Comparison of ENCODE assay signal across 23 cellular contexts in genomic region chr9:106143781-106144180, GRCh38.
DNase-seq lines count a peak whose midpoint lies in the region; ATAC-seq and TF ChIP-seq lines count a peak whose summit lies in the region.
"Had no signal": no experiment of that assay in that cellular context is flagged by ENCODE, and none has a peak within 500 bp of the region (broad histone marks: within the 10 kb centered on the region; RNA-seq: fewer than 3 reads in every experiment).

No MANE protein-coding gene starts in this region.

- H4K91ac ChIP-seq in H9 (ENCODE audit: insufficient read length, low read depth, low read length) = no peak overlapping the region

- no peak overlapping the region for H2BK120ac ChIP-seq in H9 (ENCODE audit: low read depth, low read length, poor library complexity, severe bottlenecking)

- H2BK20ac ChIP-seq in H9 (ENCODE audit: low read depth, low read length, poor library complexity, severe bottlenecking) = no peak overlapping the region

- H2AFZ ChIP-seq in H9 (ENCODE audit: low read length) = no peak overlapping the region

- no peaks in the 10 kb centered on the region for H3K79me2 ChIP-seq in H9 (ENCODE audit: insufficient read depth, low read length)

- no peak overlapping the region for H4K5ac ChIP-seq in H9 (ENCODE audit: insufficient read length, low read depth, low read length)

- WGBS in H9 (ENCODE audit: extremely low coverage, insufficient read length, low lambda C conversion rate) = no CpG with 5 or more reads among the region's 2 CpGs

- no peak overlapping the region for H2BK12ac ChIP-seq in H9 (ENCODE audit: insufficient read length, low read depth, low read length)

- no peaks in the 10 kb centered on the region for H3K9me3 ChIP-seq in H9 (ENCODE audit: control insufficient read depth, low read depth, low read length)
- H3K9me3 ChIP-seq in upper lobe of right lung = no peaks in the 10 kb centered on the region
- H3K9me3 ChIP-seq: A549, BE2C, Caco-2 had no signal

- H3K27ac Mint-ChIP-seq in H9 = no peak overlapping the region
- H3K27ac Mint-ChIP-seq in endothelial cell (ENCODE audit: unreplicated experiment) = no peak overlapping the region
- H3K27ac Mint-ChIP-seq in type B pancreatic cell = no peak overlapping the region
- H3K27ac Mint-ChIP-seq: CD4-positive, alpha-beta memory T cell had no signal

- H3K23ac ChIP-seq in H9 (ENCODE audit: insufficient read length, low read depth, low read length) = no peak overlapping the region

- H3K4me2 ChIP-seq in H9 (ENCODE audit: insufficient read depth, insufficient read length, low read length) = no peak overlapping the region
- H3K4me2 ChIP-seq: A549; BLaER1 treated with 17β-estradiol and CSF1 and Interleukin-3, amounts not matched to agents 10 nM and 100 nM had no signal

- no peak overlapping the region for H3T11ph ChIP-seq in H9 (ENCODE audit: low read length)

- H3K18ac ChIP-seq in H9 (ENCODE audit: insufficient read length, low read depth, low read length) = no peak overlapping the region

- no peaks in the 10 kb centered on the region for H3K23me2 ChIP-seq in H9 (ENCODE audit: insufficient read length, low read depth, low read length, poor library complexity, severe bottlenecking)

- ATAC-seq in HG03342 (IDR thresholded peaks at IDR 0.05; ENCODE audit: unreplicated experiment) (no peak), HG02588 (IDR thresholded peaks at IDR 0.05; ENCODE audit: unreplicated experiment) (no peak), upper lobe of right lung (no peak)
- ATAC-seq: A549, GM12878, HCT116 had no signal

- no peak overlapping the region for H3K4me3 Mint-ChIP-seq in H9
- no peak overlapping the region for H3K4me3 Mint-ChIP-seq in endothelial cell (ENCODE audit: unreplicated experiment)
- H3K4me3 Mint-ChIP-seq in type B pancreatic cell = no peak overlapping the region
- H3K4me3 Mint-ChIP-seq: CD4-positive, alpha-beta memory T cell had no signal

- no peaks in the 10 kb centered on the region for H3K4me1 Mint-ChIP-seq in H9
- no peaks in the 10 kb centered on the region for H3K4me1 Mint-ChIP-seq in endothelial cell (ENCODE audit: unreplicated experiment)
- H3K4me1 Mint-ChIP-seq in type B pancreatic cell (ENCODE audit: unreplicated experiment) = no peaks in the 10 kb centered on the region
- H3K4me1 Mint-ChIP-seq: CD4-positive, alpha-beta memory T cell had no signal

- no peak overlapping the region for H3K4me3 ChIP-seq in upper lobe of right lung
- H3K4me3 ChIP-seq: A549; BLaER1 treated with 17β-estradiol and CSF1 and Interleukin-3, amounts not matched to agents 10 nM and 100 nM; GM12878 had no signal

- no peak overlapping the region for H3K14ac ChIP-seq in H9 (ENCODE audit: insufficient read depth, low read length)

- intact Hi-C loops in upper lobe of right lung (cut with DNase I) = no loop called here

- H3K4ac ChIP-seq in H9 (ENCODE audit: low read depth, low read length) = no peak overlapping the region

- H2AK5ac ChIP-seq in H9 (ENCODE audit: insufficient read length, low read length) = no peak overlapping the region

- H3K27ac ChIP-seq in H9 (ENCODE audit: insufficient read length, low read depth, low read length) = no peak overlapping the region
- no peak overlapping the region for H3K27ac ChIP-seq in upper lobe of right lung
- H3K27ac ChIP-seq: A549; BLaER1 treated with 17β-estradiol and CSF1 and Interleukin-3, amounts not matched to agents 10 nM and 100 nM had no signal

- H3K27me3 ChIP-seq in H9 (ENCODE audit: insufficient read depth, low read length) = no peaks in the 10 kb centered on the region
- H3K27me3 ChIP-seq in upper lobe of right lung = no peaks in the 10 kb centered on the region
- H3K27me3 ChIP-seq: BE2C; BLaER1 treated with 17β-estradiol and CSF1 and Interleukin-3, amounts not matched to agents 10 nM and 100 nM had no signal

- H3K27me3 Mint-ChIP-seq in H9 (ENCODE audit: low read depth) (no peaks in the 10 kb centered on the region), endothelial cell (ENCODE audit: unreplicated experiment) (no peaks in the 10 kb centered on the region), type B pancreatic cell (no peaks in the 10 kb centered on the region)
- H3K27me3 Mint-ChIP-seq: CD4-positive, alpha-beta memory T cell had no signal

- no peaks in the 10 kb centered on the region for H4K20me1 ChIP-seq in H9 (ENCODE audit: control insufficient read depth, insufficient read depth, insufficient read length)
- H4K20me1 ChIP-seq: BLaER1 treated with 17β-estradiol and CSF1 and Interleukin-3, amounts not matched to agents 10 nM and 100 nM had no signal

- no peaks in the 10 kb centered on the region for H3K9me3 Mint-ChIP-seq in H9
- no peaks in the 10 kb centered on the region for H3K9me3 Mint-ChIP-seq in endothelial cell (ENCODE audit: unreplicated experiment)
- H3K9me3 Mint-ChIP-seq in type B pancreatic cell = no peaks in the 10 kb centered on the region

- no peak overlapping the region for H3K56ac ChIP-seq in H9 (ENCODE audit: insufficient read length, low read depth, low read length)

- no peak overlapping the region for H3K9ac ChIP-seq in H9 (ENCODE audit: extremely low read depth, insufficient read length, low read length)
- H3K9ac ChIP-seq: BLaER1 treated with 17β-estradiol and CSF1 and Interleukin-3, amounts not matched to agents 10 nM and 100 nM had no signal

- DNase-seq in H9 (no peak), endothelial cell (ENCODE audit: low spot score) (no peak), iPS DF 19.7 (ENCODE audit: low read depth, low spot score) (peak; percentile 3), type B pancreatic cell (ENCODE audit: extremely low spot score, unreplicated experiment) (no peak), upper lobe of right lung (no peak)
- DNase-seq: 8988T; ACHN; AML-193; BE2C; Caco-2; CD4-positive, alpha-beta memory T cell; DMS 273 treated with DMSO at 0.1 percent for 48 hours; DMS79; EL; GDM1; GOT3; H7 had no signal

- TF ChIP-seq CTCF in H9 (conservative IDR thresholded peaks at IDR 0.05) = peak; percentile 41; the same call in 2 of the 3 replicates
- TF ChIP-seq CTCF in endothelial cell (IDR thresholded peaks at IDR 0.05; ENCODE audit: unreplicated experiment) = peak; percentile 31
- TF ChIP-seq CTCF in type B pancreatic cell (conservative IDR thresholded peaks at IDR 0.05) = peak; percentile 28
- TF ChIP-seq CTCF in upper lobe of right lung (IDR thresholded peaks at IDR 0.05) = no peak

- H2BK15ac ChIP-seq in H9 (ENCODE audit: low read depth, low read length) = no peak overlapping the region

- H3K36me3 ChIP-seq in upper lobe of right lung = no peaks in the 10 kb centered on the region
- H3K36me3 ChIP-seq: BE2C; BLaER1 treated with 17β-estradiol and CSF1 and Interleukin-3, amounts not matched to agents 10 nM and 100 nM had no signal

- H3K4me1 ChIP-seq in H9 (ENCODE audit: insufficient read depth, low read length) = no peaks in the 10 kb centered on the region
- no peaks in the 10 kb centered on the region for H3K4me1 ChIP-seq in upper lobe of right lung
- H3K4me1 ChIP-seq: A549, BE2C, Caco-2 had no signal

- no peak overlapping the region for H4K8ac ChIP-seq in H9 (replicated peaks; ENCODE audit: insufficient read length, low read depth, low read length)

- H3K36me3 Mint-ChIP-seq in H9 (ENCODE audit: insufficient read depth in 1 of 3, low read depth in 3 of 3) = no peaks in the 10 kb centered on the region
- H3K36me3 Mint-ChIP-seq in endothelial cell (ENCODE audit: low read depth, unreplicated experiment) = no peaks in the 10 kb centered on the region
- H3K36me3 Mint-ChIP-seq in type B pancreatic cell = no peaks in the 10 kb centered on the region
- H3K36me3 Mint-ChIP-seq: CD4-positive, alpha-beta memory T cell had no signal

- H3K79me1 ChIP-seq in H9 (ENCODE audit: insufficient read depth, low read depth, low read length, poor library complexity, severe bottlenecking) = no peaks in the 10 kb centered on the region

- H2BK5ac ChIP-seq in H9 (ENCODE audit: insufficient read length, low read length) = no peak overlapping the region
